ENCODE assay signal across 1 cellular context in the genomic region with DNA sequence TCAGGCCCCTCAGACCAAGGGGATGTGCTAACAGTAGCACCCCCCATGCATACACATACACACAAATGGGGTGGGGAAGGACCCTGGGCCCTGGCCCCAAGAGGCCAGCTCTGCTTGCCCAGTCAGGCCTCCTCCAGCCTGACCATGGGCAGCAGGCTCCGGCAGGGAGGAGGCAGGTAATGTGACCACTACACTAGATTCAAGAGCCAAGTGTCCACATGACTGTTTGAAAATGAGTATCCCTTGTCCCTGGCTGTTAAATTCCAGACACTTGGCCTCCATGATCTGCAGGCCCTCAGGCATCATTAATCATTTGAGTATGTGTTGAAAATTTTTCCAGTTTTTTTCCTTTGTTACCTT.
TF ChIP-seq lines count a peak whose summit lies in the region.

No MANE protein-coding gene starts in this region.

TF ChIP-seq in HepG2, 621 proteins besides CTCF, POLR2A, EP300 and RAD21 (continues in another document):
- no peak for TF ChIP-seq ZNF354B (CRISPR knock-in tag; IDR thresholded peaks at IDR 0.05)
- no peak for TF ChIP-seq JDP2 (CRISPR knock-in tag; IDR thresholded peaks at IDR 0.05; ENCODE audit: borderline replicate concordance)
- no peak for TF ChIP-seq ISX (CRISPR knock-in tag; conservative IDR thresholded peaks at IDR 0.05)
- TF ChIP-seq POLR2G (IDR thresholded peaks at IDR 0.05; ENCODE audit: low read depth, low read length) = 0 out of 2 replicates have a peak, but pooled peaks have one; percentile 39
- TF ChIP-seq TBX3 (IDR thresholded peaks at IDR 0.05; ENCODE audit: borderline replicate concordance) = no peak
- TF ChIP-seq, protein P1, sequence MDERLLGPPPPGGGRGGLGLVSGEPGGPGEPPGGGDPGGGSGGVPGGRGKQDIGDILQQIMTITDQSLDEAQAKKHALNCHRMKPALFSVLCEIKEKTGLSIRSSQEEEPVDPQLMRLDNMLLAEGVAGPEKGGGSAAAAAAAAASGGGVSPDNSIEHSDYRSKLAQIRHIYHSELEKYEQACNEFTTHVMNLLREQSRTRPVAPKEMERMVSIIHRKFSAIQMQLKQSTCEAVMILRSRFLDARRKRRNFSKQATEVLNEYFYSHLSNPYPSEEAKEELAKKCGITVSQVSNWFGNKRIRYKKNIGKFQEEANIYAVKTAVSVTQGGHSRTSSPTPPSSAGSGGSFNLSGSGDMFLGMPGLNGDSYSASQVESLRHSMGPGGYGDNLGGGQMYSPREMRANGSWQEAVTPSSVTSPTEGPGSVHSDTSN (CRISPR knock-in tag; IDR thresholded peaks at IDR 0.05) = no peak
- no peak for TF ChIP-seq ZNF7 (CRISPR knock-in tag; IDR thresholded peaks at IDR 0.05)
- TF ChIP-seq ZNF333 (CRISPR knock-in tag; IDR thresholded peaks at IDR 0.05; ENCODE audit: borderline replicate concordance) = peak; percentile 41; the same call in 1 of the 2 replicates
- TF ChIP-seq GLI4 (CRISPR knock-in tag; IDR thresholded peaks at IDR 0.05; ENCODE audit: borderline replicate concordance) = no peak
- no peak for TF ChIP-seq TBX2 (CRISPR knock-in tag; IDR thresholded peaks at IDR 0.05; ENCODE audit: borderline replicate concordance)
- TF ChIP-seq NR2C2 (CRISPR knock-in tag; IDR thresholded peaks at IDR 0.05; ENCODE audit: borderline replicate concordance) = no peak
- TF ChIP-seq ZNF451 (CRISPR knock-in tag; IDR thresholded peaks at IDR 0.05) = no peak
- TF ChIP-seq, protein P2, sequence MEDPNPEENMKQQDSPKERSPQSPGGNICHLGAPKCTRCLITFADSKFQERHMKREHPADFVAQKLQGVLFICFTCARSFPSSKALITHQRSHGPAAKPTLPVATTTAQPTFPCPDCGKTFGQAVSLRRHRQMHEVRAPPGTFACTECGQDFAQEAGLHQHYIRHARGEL (CRISPR knock-in tag; IDR thresholded peaks at IDR 0.05) = no peak
- TF ChIP-seq, protein P3, sequence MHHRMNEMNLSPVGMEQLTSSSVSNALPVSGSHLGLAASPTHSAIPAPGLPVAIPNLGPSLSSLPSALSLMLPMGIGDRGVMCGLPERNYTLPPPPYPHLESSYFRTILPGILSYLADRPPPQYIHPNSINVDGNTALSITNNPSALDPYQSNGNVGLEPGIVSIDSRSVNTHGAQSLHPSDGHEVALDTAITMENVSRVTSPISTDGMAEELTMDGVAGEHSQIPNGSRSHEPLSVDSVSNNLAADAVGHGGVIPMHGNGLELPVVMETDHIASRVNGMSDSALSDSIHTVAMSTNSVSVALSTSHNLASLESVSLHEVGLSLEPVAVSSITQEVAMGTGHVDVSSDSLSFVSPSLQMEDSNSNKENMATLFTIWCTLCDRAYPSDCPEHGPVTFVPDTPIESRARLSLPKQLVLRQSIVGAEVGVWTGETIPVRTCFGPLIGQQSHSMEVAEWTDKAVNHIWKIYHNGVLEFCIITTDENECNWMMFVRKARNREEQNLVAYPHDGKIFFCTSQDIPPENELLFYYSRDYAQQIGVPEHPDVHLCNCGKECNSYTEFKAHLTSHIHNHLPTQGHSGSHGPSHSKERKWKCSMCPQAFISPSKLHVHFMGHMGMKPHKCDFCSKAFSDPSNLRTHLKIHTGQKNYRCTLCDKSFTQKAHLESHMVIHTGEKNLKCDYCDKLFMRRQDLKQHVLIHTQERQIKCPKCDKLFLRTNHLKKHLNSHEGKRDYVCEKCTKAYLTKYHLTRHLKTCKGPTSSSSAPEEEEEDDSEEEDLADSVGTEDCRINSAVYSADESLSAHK (CRISPR knock-in tag; IDR thresholded peaks at IDR 0.05; ENCODE audit: borderline replicate concordance) = no peak
- TF ChIP-seq POGZ (CRISPR knock-in tag; IDR thresholded peaks at IDR 0.05) = no peak
- TF ChIP-seq ZNF839 (CRISPR knock-in tag; IDR thresholded peaks at IDR 0.05; ENCODE audit: borderline replicate concordance) = no peak
- TF ChIP-seq KMT2B (CRISPR knock-in tag; IDR thresholded peaks at IDR 0.05) = no peak
- TF ChIP-seq, protein P4, sequence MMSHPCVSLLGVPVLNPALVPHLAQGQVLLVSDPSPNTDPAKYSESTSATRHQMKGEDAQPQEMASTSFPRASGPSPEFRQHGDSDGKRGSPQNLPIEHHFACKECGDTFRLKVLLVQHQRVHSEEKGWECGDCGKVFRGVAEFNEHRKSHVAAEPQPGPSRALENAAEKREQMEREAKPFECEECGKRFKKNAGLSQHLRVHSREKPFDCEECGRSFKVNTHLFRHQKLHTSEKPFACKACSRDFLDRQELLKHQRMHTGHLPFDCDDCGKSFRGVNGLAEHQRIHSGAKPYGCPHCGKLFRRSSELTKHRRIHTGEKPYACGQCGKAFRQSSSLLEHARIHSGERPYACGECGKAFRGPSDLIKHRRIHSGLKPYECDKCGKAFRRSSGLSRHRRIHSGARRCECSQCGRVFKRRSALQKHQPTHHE (CRISPR knock-in tag; IDR thresholded peaks at IDR 0.05; ENCODE audit: borderline replicate concordance) = no peak
- TF ChIP-seq, protein P5, sequence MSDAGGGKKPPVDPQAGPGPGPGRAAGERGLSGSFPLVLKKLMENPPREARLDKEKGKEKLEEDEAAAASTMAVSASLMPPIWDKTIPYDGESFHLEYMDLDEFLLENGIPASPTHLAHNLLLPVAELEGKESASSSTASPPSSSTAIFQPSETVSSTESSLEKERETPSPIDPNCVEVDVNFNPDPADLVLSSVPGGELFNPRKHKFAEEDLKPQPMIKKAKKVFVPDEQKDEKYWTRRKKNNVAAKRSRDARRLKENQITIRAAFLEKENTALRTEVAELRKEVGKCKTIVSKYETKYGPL (CRISPR knock-in tag; IDR thresholded peaks at IDR 0.05) = no peak
- TF ChIP-seq, protein P6, sequence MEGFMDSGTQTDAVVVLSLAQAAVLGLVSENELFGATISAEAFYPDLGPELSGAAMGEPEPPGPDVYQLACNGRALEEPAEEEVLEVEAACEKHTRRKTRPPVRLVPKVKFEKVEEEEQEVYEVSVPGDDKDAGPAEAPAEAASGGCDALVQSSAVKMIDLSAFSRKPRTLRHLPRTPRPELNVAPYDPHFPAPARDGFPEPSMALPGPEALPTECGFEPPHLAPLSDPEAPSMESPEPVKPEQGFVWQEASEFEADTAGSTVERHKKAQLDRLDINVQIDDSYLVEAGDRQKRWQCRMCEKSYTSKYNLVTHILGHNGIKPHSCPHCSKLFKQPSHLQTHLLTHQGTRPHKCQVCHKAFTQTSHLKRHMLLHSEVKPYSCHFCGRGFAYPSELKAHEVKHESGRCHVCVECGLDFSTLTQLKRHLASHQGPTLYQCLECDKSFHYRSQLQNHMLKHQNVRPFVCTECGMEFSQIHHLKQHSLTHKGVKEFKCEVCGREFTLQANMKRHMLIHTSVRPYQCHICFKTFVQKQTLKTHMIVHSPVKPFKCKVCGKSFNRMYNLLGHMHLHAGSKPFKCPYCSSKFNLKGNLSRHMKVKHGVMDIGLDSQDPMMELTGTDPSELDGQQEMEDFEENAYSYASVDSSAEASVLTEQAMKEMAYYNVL (CRISPR knock-in tag; IDR thresholded peaks at IDR 0.05; ENCODE audit: borderline replicate concordance) = no peak
- TF ChIP-seq ZSCAN30 (CRISPR knock-in tag; IDR thresholded peaks at IDR 0.05) = no peak
- TF ChIP-seq, protein P7, sequence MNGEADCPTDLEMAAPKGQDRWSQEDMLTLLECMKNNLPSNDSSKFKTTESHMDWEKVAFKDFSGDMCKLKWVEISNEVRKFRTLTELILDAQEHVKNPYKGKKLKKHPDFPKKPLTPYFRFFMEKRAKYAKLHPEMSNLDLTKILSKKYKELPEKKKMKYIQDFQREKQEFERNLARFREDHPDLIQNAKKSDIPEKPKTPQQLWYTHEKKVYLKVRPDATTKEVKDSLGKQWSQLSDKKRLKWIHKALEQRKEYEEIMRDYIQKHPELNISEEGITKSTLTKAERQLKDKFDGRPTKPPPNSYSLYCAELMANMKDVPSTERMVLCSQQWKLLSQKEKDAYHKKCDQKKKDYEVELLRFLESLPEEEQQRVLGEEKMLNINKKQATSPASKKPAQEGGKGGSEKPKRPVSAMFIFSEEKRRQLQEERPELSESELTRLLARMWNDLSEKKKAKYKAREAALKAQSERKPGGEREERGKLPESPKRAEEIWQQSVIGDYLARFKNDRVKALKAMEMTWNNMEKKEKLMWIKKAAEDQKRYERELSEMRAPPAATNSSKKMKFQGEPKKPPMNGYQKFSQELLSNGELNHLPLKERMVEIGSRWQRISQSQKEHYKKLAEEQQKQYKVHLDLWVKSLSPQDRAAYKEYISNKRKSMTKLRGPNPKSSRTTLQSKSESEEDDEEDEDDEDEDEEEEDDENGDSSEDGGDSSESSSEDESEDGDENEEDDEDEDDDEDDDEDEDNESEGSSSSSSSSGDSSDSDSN (CRISPR knock-in tag; IDR thresholded peaks at IDR 0.05) = no peak
- TF ChIP-seq CHD2 (IDR thresholded peaks at IDR 0.05; ENCODE audit: low read depth, low read length) = no peak
- no peak for TF ChIP-seq ZSCAN21 (CRISPR knock-in tag; IDR thresholded peaks at IDR 0.05; ENCODE audit: borderline replicate concordance)
- TF ChIP-seq, protein P8, sequence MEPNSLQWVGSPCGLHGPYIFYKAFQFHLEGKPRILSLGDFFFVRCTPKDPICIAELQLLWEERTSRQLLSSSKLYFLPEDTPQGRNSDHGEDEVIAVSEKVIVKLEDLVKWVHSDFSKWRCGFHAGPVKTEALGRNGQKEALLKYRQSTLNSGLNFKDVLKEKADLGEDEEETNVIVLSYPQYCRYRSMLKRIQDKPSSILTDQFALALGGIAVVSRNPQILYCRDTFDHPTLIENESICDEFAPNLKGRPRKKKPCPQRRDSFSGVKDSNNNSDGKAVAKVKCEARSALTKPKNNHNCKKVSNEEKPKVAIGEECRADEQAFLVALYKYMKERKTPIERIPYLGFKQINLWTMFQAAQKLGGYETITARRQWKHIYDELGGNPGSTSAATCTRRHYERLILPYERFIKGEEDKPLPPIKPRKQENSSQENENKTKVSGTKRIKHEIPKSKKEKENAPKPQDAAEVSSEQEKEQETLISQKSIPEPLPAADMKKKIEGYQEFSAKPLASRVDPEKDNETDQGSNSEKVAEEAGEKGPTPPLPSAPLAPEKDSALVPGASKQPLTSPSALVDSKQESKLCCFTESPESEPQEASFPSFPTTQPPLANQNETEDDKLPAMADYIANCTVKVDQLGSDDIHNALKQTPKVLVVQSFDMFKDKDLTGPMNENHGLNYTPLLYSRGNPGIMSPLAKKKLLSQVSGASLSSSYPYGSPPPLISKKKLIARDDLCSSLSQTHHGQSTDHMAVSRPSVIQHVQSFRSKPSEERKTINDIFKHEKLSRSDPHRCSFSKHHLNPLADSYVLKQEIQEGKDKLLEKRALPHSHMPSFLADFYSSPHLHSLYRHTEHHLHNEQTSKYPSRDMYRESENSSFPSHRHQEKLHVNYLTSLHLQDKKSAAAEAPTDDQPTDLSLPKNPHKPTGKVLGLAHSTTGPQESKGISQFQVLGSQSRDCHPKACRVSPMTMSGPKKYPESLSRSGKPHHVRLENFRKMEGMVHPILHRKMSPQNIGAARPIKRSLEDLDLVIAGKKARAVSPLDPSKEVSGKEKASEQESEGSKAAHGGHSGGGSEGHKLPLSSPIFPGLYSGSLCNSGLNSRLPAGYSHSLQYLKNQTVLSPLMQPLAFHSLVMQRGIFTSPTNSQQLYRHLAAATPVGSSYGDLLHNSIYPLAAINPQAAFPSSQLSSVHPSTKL (CRISPR knock-in tag; IDR thresholded peaks at IDR 0.05) = 0 out of 2 replicates have a peak, but pooled peaks have one; percentile 0
- TF ChIP-seq, protein P9, sequence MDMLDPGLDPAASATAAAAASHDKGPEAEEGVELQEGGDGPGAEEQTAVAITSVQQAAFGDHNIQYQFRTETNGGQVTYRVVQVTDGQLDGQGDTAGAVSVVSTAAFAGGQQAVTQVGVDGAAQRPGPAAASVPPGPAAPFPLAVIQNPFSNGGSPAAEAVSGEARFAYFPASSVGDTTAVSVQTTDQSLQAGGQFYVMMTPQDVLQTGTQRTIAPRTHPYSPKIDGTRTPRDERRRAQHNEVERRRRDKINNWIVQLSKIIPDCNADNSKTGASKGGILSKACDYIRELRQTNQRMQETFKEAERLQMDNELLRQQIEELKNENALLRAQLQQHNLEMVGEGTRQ (IDR thresholded peaks at IDR 0.05; ENCODE audit: low read depth, low read length) = no peak
- TF ChIP-seq, protein P9 (CRISPR knock-in tag; IDR thresholded peaks at IDR 0.05; ENCODE audit: borderline replicate concordance) = no peak
- TF ChIP-seq, protein P10, sequence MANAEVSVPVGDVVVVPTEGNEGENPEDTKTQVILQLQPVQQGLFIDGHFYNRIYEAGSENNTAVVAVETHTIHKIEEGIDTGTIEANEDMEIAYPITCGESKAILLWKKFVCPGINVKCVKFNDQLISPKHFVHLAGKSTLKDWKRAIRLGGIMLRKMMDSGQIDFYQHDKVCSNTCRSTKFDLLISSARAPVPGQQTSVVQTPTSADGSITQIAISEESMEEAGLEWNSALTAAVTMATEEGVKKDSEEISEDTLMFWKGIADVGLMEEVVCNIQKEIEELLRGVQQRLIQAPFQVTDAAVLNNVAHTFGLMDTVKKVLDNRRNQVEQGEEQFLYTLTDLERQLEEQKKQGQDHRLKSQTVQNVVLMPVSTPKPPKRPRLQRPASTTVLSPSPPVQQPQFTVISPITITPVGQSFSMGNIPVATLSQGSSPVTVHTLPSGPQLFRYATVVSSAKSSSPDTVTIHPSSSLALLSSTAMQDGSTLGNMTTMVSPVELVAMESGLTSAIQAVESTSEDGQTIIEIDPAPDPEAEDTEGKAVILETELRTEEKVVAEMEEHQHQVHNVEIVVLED (CRISPR knock-in tag; IDR thresholded peaks at IDR 0.05; ENCODE audit: borderline replicate concordance) = no peak
- TF ChIP-seq ZBTB7A (CRISPR knock-in tag; IDR thresholded peaks at IDR 0.05) = no peak
- TF ChIP-seq ZNF605 (CRISPR knock-in tag; IDR thresholded peaks at IDR 0.05) = peak; percentile 1; the same call in 1 of the 2 replicates
- TF ChIP-seq, protein P11, sequence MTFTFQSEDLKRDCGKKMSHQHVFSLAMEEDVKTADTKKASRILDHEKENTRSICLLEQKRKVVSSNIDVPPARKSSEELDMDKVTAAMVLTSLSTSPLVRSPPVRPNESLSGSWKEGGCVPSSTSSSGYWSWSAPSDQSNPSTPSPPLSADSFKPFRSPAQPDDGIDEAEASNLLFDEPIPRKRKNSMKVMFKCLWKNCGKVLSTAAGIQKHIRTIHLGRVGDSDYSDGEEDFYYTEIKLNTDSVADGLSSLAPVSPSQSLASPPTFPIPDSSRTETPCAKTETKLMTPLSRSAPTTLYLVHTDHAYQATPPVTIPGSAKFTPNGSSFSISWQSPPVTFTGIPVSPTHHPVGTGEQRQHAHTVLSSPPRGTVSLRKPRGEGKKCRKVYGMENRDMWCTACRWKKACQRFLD (CRISPR knock-in tag; IDR thresholded peaks at IDR 0.05; ENCODE audit: borderline replicate concordance) = no peak
- TF ChIP-seq ZSCAN12 (CRISPR knock-in tag; IDR thresholded peaks at IDR 0.05) = no peak
- no peak for TF ChIP-seq KDM6A (CRISPR knock-in tag; IDR thresholded peaks at IDR 0.05; ENCODE audit: low read depth)
- TF ChIP-seq PHF5A (CRISPR knock-in tag; IDR thresholded peaks at IDR 0.05; ENCODE audit: low read depth, unreplicated experiment) = peak; percentile 34
- TF ChIP-seq, protein P12, sequence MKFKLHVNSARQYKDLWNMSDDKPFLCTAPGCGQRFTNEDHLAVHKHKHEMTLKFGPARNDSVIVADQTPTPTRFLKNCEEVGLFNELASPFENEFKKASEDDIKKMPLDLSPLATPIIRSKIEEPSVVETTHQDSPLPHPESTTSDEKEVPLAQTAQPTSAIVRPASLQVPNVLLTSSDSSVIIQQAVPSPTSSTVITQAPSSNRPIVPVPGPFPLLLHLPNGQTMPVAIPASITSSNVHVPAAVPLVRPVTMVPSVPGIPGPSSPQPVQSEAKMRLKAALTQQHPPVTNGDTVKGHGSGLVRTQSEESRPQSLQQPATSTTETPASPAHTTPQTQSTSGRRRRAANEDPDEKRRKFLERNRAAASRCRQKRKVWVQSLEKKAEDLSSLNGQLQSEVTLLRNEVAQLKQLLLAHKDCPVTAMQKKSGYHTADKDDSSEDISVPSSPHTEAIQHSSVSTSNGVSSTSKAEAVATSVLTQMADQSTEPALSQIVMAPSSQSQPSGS (CRISPR knock-in tag; IDR thresholded peaks at IDR 0.05) = 0 out of 2 replicates have a peak, but pooled peaks have one; percentile 7
